In the genomic region with DNA sequence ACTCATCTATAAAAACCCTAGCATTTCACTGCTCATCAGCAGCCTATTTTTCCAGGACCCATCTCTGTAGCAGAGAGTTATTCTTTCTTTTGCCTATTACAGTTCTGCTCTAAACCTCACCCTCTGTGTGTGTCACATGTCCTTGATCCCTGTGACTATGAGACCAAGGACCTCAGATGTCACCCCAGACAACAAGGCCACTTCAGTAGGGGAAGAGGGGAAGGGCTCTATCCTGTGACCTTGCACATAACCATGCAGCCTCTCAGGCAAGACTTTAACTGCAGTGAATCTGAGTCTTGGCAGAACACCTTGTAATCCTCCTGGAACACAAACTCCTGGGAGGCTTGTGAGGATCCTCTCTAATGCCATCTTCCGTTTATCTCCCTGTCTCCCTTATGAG, we compare ENCODE assay signal across 1 cellular context.
A peak's percentile ranks its signal among the peaks of the same experiment; 100 is the strongest.
TF ChIP-seq lines count a peak whose summit lies in the region.

No MANE protein-coding gene starts in this region.

TF ChIP-seq in HepG2, 621 proteins besides CTCF, POLR2A, EP300 and RAD21 (continued from another document and continues in another):
- TF ChIP-seq, protein P1, sequence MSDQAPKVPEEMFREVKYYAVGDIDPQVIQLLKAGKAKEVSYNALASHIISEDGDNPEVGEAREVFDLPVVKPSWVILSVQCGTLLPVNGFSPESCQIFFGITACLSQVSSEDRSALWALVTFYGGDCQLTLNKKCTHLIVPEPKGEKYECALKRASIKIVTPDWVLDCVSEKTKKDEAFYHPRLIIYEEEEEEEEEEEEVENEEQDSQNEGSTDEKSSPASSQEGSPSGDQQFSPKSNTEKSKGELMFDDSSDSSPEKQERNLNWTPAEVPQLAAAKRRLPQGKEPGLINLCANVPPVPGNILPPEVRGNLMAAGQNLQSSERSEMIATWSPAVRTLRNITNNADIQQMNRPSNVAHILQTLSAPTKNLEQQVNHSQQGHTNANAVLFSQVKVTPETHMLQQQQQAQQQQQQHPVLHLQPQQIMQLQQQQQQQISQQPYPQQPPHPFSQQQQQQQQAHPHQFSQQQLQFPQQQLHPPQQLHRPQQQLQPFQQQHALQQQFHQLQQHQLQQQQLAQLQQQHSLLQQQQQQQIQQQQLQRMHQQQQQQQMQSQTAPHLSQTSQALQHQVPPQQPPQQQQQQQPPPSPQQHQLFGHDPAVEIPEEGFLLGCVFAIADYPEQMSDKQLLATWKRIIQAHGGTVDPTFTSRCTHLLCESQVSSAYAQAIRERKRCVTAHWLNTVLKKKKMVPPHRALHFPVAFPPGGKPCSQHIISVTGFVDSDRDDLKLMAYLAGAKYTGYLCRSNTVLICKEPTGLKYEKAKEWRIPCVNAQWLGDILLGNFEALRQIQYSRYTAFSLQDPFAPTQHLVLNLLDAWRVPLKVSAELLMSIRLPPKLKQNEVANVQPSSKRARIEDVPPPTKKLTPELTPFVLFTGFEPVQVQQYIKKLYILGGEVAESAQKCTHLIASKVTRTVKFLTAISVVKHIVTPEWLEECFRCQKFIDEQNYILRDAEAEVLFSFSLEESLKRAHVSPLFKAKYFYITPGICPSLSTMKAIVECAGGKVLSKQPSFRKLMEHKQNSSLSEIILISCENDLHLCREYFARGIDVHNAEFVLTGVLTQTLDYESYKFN (CRISPR knock-in tag; conservative IDR thresholded peaks at IDR 0.05) = peak; percentile 71
- TF ChIP-seq RXRB (CRISPR knock-in tag; IDR thresholded peaks at IDR 0.05; ENCODE audit: borderline replicate concordance) = peak; percentile 81
- TF ChIP-seq ZSCAN25 (CRISPR knock-in tag; IDR thresholded peaks at IDR 0.05) = peak; percentile 62; the same call in 1 of the 2 replicates
- TF ChIP-seq FOXK2 (IDR thresholded peaks at IDR 0.05) = no peak
- TF ChIP-seq, protein P2, sequence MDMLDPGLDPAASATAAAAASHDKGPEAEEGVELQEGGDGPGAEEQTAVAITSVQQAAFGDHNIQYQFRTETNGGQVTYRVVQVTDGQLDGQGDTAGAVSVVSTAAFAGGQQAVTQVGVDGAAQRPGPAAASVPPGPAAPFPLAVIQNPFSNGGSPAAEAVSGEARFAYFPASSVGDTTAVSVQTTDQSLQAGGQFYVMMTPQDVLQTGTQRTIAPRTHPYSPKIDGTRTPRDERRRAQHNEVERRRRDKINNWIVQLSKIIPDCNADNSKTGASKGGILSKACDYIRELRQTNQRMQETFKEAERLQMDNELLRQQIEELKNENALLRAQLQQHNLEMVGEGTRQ (IDR thresholded peaks at IDR 0.05; ENCODE audit: low read depth, low read length) = 0 out of 2 replicates have a peak, but pooled peaks have one; percentile 24
- TF ChIP-seq, protein P2 (CRISPR knock-in tag; IDR thresholded peaks at IDR 0.05; ENCODE audit: borderline replicate concordance) = peak; percentile 35; the same call in 1 of the 2 replicates
- no peak for TF ChIP-seq NONO (IDR thresholded peaks at IDR 0.05)
- TF ChIP-seq NONO (CRISPR knock-in tag; conservative IDR thresholded peaks at IDR 0.05) = 0 out of 2 replicates have a peak, but pooled peaks have one; percentile 43
- TF ChIP-seq, protein P3, sequence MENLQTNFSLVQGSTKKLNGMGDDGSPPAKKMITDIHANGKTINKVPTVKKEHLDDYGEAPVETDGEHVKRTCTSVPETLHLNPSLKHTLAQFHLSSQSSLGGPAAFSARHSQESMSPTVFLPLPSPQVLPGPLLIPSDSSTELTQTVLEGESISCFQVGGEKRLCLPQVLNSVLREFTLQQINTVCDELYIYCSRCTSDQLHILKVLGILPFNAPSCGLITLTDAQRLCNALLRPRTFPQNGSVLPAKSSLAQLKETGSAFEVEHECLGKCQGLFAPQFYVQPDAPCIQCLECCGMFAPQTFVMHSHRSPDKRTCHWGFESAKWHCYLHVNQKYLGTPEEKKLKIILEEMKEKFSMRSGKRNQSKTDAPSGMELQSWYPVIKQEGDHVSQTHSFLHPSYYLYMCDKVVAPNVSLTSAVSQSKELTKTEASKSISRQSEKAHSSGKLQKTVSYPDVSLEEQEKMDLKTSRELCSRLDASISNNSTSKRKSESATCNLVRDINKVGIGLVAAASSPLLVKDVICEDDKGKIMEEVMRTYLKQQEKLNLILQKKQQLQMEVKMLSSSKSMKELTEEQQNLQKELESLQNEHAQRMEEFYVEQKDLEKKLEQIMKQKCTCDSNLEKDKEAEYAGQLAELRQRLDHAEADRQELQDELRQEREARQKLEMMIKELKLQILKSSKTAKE (CRISPR knock-in tag; IDR thresholded peaks at IDR 0.05; ENCODE audit: borderline replicate concordance) = 0 out of 2 replicates have a peak, but pooled peaks have one; percentile 49
- peak; percentile 61 for TF ChIP-seq GATAD2A (CRISPR knock-in tag; IDR thresholded peaks at IDR 0.05)
- TF ChIP-seq, protein P4, sequence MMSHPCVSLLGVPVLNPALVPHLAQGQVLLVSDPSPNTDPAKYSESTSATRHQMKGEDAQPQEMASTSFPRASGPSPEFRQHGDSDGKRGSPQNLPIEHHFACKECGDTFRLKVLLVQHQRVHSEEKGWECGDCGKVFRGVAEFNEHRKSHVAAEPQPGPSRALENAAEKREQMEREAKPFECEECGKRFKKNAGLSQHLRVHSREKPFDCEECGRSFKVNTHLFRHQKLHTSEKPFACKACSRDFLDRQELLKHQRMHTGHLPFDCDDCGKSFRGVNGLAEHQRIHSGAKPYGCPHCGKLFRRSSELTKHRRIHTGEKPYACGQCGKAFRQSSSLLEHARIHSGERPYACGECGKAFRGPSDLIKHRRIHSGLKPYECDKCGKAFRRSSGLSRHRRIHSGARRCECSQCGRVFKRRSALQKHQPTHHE (CRISPR knock-in tag; IDR thresholded peaks at IDR 0.05; ENCODE audit: borderline replicate concordance) = no peak
- TF ChIP-seq RXRA (CRISPR knock-in tag; IDR thresholded peaks at IDR 0.05) = peak; percentile 14; the same call in 1 of the 2 replicates
- peak; percentile 49 for TF ChIP-seq HDAC1 (CRISPR knock-in tag; IDR thresholded peaks at IDR 0.05)
- TF ChIP-seq, protein P5, sequence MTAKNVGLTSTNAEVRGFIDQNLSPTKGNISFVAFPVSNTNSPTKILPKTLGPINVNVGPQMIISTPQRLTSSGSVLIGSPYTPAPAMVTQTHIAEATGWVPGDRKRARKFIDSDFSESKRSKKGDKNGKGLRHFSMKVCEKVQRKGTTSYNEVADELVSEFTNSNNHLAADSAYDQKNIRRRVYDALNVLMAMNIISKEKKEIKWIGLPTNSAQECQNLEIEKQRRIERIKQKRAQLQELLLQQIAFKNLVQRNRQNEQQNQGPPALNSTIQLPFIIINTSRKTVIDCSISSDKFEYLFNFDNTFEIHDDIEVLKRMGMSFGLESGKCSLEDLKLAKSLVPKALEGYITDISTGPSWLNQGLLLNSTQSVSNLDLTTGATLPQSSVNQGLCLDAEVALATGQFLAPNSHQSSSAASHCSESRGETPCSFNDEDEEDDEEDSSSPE (CRISPR knock-in tag; IDR thresholded peaks at IDR 0.05) = no peak
- TF ChIP-seq MEIS1 (CRISPR knock-in tag; IDR thresholded peaks at IDR 0.05; ENCODE audit: borderline replicate concordance) = peak; percentile 54; the same call in 1 of the 2 replicates
- TF ChIP-seq NR2F6 (IDR thresholded peaks at IDR 0.05) = peak; percentile 58
- TF ChIP-seq NR2F6 (CRISPR knock-in tag; IDR thresholded peaks at IDR 0.05) = peak; percentile 70; the same call in 1 of the 2 replicates
- 0 out of 2 replicates have a peak, but pooled peaks have one; percentile 24 for TF ChIP-seq ETV5 (CRISPR knock-in tag; IDR thresholded peaks at IDR 0.05; ENCODE audit: borderline replicate concordance)
- TF ChIP-seq KDM6A (CRISPR knock-in tag; IDR thresholded peaks at IDR 0.05; ENCODE audit: low read depth) = 0 out of 2 replicates have a peak, but pooled peaks have one; percentile 21
- TF ChIP-seq, protein P6, sequence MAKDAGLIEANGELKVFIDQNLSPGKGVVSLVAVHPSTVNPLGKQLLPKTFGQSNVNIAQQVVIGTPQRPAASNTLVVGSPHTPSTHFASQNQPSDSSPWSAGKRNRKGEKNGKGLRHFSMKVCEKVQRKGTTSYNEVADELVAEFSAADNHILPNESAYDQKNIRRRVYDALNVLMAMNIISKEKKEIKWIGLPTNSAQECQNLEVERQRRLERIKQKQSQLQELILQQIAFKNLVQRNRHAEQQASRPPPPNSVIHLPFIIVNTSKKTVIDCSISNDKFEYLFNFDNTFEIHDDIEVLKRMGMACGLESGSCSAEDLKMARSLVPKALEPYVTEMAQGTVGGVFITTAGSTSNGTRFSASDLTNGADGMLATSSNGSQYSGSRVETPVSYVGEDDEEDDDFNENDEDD (CRISPR knock-in tag; IDR thresholded peaks at IDR 0.05; ENCODE audit: borderline replicate concordance) = no peak
- TF ChIP-seq, protein P7, sequence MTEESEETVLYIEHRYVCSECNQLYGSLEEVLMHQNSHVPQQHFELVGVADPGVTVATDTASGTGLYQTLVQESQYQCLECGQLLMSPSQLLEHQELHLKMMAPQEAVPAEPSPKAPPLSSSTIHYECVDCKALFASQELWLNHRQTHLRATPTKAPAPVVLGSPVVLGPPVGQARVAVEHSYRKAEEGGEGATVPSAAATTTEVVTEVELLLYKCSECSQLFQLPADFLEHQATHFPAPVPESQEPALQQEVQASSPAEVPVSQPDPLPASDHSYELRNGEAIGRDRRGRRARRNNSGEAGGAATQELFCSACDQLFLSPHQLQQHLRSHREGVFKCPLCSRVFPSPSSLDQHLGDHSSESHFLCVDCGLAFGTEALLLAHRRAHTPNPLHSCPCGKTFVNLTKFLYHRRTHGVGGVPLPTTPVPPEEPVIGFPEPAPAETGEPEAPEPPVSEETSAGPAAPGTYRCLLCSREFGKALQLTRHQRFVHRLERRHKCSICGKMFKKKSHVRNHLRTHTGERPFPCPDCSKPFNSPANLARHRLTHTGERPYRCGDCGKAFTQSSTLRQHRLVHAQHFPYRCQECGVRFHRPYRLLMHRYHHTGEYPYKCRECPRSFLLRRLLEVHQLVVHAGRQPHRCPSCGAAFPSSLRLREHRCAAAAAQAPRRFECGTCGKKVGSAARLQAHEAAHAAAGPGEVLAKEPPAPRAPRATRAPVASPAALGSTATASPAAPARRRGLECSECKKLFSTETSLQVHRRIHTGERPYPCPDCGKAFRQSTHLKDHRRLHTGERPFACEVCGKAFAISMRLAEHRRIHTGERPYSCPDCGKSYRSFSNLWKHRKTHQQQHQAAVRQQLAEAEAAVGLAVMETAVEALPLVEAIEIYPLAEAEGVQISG (CRISPR knock-in tag; IDR thresholded peaks at IDR 0.05) = peak; percentile 32; the same call in 1 of the 2 replicates
- TF ChIP-seq, protein P8, sequence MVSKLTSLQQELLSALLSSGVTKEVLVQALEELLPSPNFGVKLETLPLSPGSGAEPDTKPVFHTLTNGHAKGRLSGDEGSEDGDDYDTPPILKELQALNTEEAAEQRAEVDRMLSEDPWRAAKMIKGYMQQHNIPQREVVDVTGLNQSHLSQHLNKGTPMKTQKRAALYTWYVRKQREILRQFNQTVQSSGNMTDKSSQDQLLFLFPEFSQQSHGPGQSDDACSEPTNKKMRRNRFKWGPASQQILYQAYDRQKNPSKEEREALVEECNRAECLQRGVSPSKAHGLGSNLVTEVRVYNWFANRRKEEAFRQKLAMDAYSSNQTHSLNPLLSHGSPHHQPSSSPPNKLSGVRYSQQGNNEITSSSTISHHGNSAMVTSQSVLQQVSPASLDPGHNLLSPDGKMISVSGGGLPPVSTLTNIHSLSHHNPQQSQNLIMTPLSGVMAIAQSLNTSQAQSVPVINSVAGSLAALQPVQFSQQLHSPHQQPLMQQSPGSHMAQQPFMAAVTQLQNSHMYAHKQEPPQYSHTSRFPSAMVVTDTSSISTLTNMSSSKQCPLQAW (CRISPR knock-in tag; IDR thresholded peaks at IDR 0.05) = no peak
- TF ChIP-seq FOSL1 (CRISPR knock-in tag; IDR thresholded peaks at IDR 0.05; ENCODE audit: borderline replicate concordance) = no peak
- TF ChIP-seq ZNF660 (CRISPR knock-in tag; IDR thresholded peaks at IDR 0.05; ENCODE audit: borderline replicate concordance, low read depth) = no peak
- TF ChIP-seq, protein P9, sequence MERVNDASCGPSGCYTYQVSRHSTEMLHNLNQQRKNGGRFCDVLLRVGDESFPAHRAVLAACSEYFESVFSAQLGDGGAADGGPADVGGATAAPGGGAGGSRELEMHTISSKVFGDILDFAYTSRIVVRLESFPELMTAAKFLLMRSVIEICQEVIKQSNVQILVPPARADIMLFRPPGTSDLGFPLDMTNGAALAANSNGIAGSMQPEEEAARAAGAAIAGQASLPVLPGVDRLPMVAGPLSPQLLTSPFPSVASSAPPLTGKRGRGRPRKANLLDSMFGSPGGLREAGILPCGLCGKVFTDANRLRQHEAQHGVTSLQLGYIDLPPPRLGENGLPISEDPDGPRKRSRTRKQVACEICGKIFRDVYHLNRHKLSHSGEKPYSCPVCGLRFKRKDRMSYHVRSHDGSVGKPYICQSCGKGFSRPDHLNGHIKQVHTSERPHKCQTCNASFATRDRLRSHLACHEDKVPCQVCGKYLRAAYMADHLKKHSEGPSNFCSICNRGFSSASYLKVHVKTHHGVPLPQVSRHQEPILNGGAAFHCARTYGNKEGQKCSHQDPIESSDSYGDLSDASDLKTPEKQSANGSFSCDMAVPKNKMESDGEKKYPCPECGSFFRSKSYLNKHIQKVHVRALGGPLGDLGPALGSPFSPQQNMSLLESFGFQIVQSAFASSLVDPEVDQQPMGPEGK (CRISPR knock-in tag; IDR thresholded peaks at IDR 0.05) = no peak
- TF ChIP-seq THAP11 (CRISPR knock-in tag; IDR thresholded peaks at IDR 0.05) = peak; percentile 64; the same call in 1 of the 2 replicates
- TF ChIP-seq FOXA3 (CRISPR knock-in tag; IDR thresholded peaks at IDR 0.05) = peak; percentile 53
- TF ChIP-seq, protein P10, sequence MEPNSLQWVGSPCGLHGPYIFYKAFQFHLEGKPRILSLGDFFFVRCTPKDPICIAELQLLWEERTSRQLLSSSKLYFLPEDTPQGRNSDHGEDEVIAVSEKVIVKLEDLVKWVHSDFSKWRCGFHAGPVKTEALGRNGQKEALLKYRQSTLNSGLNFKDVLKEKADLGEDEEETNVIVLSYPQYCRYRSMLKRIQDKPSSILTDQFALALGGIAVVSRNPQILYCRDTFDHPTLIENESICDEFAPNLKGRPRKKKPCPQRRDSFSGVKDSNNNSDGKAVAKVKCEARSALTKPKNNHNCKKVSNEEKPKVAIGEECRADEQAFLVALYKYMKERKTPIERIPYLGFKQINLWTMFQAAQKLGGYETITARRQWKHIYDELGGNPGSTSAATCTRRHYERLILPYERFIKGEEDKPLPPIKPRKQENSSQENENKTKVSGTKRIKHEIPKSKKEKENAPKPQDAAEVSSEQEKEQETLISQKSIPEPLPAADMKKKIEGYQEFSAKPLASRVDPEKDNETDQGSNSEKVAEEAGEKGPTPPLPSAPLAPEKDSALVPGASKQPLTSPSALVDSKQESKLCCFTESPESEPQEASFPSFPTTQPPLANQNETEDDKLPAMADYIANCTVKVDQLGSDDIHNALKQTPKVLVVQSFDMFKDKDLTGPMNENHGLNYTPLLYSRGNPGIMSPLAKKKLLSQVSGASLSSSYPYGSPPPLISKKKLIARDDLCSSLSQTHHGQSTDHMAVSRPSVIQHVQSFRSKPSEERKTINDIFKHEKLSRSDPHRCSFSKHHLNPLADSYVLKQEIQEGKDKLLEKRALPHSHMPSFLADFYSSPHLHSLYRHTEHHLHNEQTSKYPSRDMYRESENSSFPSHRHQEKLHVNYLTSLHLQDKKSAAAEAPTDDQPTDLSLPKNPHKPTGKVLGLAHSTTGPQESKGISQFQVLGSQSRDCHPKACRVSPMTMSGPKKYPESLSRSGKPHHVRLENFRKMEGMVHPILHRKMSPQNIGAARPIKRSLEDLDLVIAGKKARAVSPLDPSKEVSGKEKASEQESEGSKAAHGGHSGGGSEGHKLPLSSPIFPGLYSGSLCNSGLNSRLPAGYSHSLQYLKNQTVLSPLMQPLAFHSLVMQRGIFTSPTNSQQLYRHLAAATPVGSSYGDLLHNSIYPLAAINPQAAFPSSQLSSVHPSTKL (CRISPR knock-in tag; IDR thresholded peaks at IDR 0.05) = peak; percentile 68
